Comparison of ENCODE assay signal across 33 cellular contexts in genomic region chr3:83632526-83632925, GRCh38.
"Had no signal": no experiment of that assay in that cellular context is flagged by ENCODE, and none has a peak within 500 bp of the region (broad histone marks: within the 10 kb centered on the region; RNA-seq: fewer than 3 reads in every experiment).

No MANE protein-coding gene starts in this region.

- DNase-seq: activated B cell treated with CpG ODN at 0.5 μM for 24 hours; activated CD4-positive, alpha-beta memory T cell treated with anti-CD3 and anti-CD28 coated beads for 36 hours; activated CD4-positive, alpha-beta T cell treated with anti-CD3 and anti-CD28 coated beads for 4 hours; activated CD4-positive, alpha-beta T cell treated with anti-CD3 and anti-CD28 coated beads, Interleukin-2, amount 10 ng/mL, durations not matched to agents 24 days and 14 days; activated CD4-positive, alpha-beta T cell treated with anti-CD3 and anti-CD28 coated beads, Interleukin-2, amount 50 U/mL, for 1 hour; activated CD4-positive, alpha-beta T cell treated with anti-CD3 and anti-CD28 coated beads, Interleukin-2, amount 50 U/mL, for 4 hours; activated CD4-positive, CD25-positive, alpha-beta regulatory T cell treated with anti-CD3 and anti-CD28 coated beads, Interleukin-2, amount 50 U/mL, for 72 hours; activated CD8-positive, alpha-beta memory T cell treated with anti-CD3 and anti-CD28 coated beads, Interleukin-2, amount 50 U/mL, for 4 hours; activated CD8-positive, alpha-beta T cell treated with anti-CD3 and anti-CD28 coated beads for 36 hours; activated effector memory CD4-positive, alpha-beta T cell treated with anti-CD3 and anti-CD28 coated beads, Interleukin-2, amount 50 U/mL, for 16 hours; activated gamma-delta T cell treated with Interleukin-2 at 50 U/mL for 16 hours; activated naive CD4-positive, alpha-beta T cell; activated naive CD4-positive, alpha-beta T cell treated with anti-CD3 and anti-CD28 coated beads for 36 hours; activated naive CD4-positive, alpha-beta T cell treated with anti-CD3 and anti-CD28 coated beads, Interleukin-2, amount 50 U/mL, for 16 hours; activated naive CD8-positive, alpha-beta T cell treated with anti-CD3 and anti-CD28 coated beads for 36 hours; activated T-cell treated with anti-CD3 and anti-CD28 coated beads for 4 hours; activated T-cell treated with anti-CD3 and anti-CD28 coated beads, Interleukin-2, amount 50 U/mL, for 1 hour; activated T-cell treated with anti-CD3 and anti-CD28 coated beads, Interleukin-2, amount 50 U/mL, for 4 hours; activated T-cell treated with anti-CD3 and anti-CD28 coated beads, Interleukin-2, amount 50 U/mL, for 72 hours; adrenal gland; amniotic stem cell; aorta; body of pancreas; brain microvascular endothelial cell; caudate nucleus; SW 1271; T-helper 1 cell; T-helper 2 cell; T-helper 9 cell had no signal

- H3K27me3 ChIP-seq: adrenal gland, body of pancreas, brain microvascular endothelial cell, cardiac muscle cell had no signal

- H3K9me3 ChIP-seq: adrenal gland, body of pancreas had no signal

- H3K27ac ChIP-seq: adrenal gland, body of pancreas, brain microvascular endothelial cell, cardiac muscle cell, VCaP had no signal

- H3K36me3 ChIP-seq: adrenal gland, brain microvascular endothelial cell, cardiac muscle cell had no signal

- H3K4me3 ChIP-seq: adrenal gland, body of pancreas, cardiac muscle cell had no signal

- ATAC-seq: activated CD8-positive, alpha-beta T cell treated with anti-CD3 and anti-CD28 coated beads for 36 hours; activated naive CD4-positive, alpha-beta T cell treated with anti-CD3 and anti-CD28 coated beads, Interleukin-2, amount 50 U/mL, for 72 hours; activated T-cell treated with anti-CD3 and anti-CD28 coated beads, Interleukin-2, amount 50 U/mL, for 4 hours; activated T-cell treated with anti-CD3 and anti-CD28 coated beads, Interleukin-2, amount 50 U/mL, for 72 hours; activated T-helper 17 cell treated with anti-CD3 and anti-CD28 coated beads, Interleukin-2, amount 50 U/mL, for 72 hours; body of pancreas had no signal

- H3K4me1 ChIP-seq: adrenal gland, body of pancreas had no signal
